22 cellular contexts compared by ENCODE assay signal in genomic region chr11:71068963-71069362, GRCh38.
DNase-seq lines count a peak whose midpoint lies in the region; ATAC-seq, FAIRE-seq and TF ChIP-seq lines count a peak whose summit lies in the region.
"Had no signal": no experiment of that assay in that cellular context is flagged by ENCODE, and none has a peak within 500 bp of the region (broad histone marks: within the 10 kb centered on the region; RNA-seq: fewer than 3 reads in every experiment).

No MANE protein-coding gene starts in this region.

- H3K79me1 ChIP-seq in H1 (ENCODE audit: low read depth, low read length), result peaks cover 2% of the 10 kb centered on the region; the same call in 1 of the 2 replicates

- H3K9me3 ChIP-seq in HepG2 (ENCODE audit: low read length) (no peaks in the 10 kb centered on the region), right lobe of liver (no peaks in the 10 kb centered on the region), GM12878 (replicated peaks; ENCODE audit: control insufficient read depth, insufficient read depth, low read length) (no peaks in the 10 kb centered on the region; the same call in 2 of the 3 replicates), H1 (ENCODE audit: insufficient read depth in 2 of 2, low read depth in 1 of 2, low read length in 1 of 2) (peaks cover 0 to 6% of the 10 kb centered on the region in 2 experiments; a peak in 1 of 4 replicates), aorta (ENCODE audit: control insufficient read depth, low read length) (no peaks in the 10 kb centered on the region)
- H3K9me3 ChIP-seq: A549, Caco-2 had no signal

- TF ChIP-seq CTCF in HepG2 (CRISPR knock-in tag; IDR thresholded peaks at IDR 0.05) (no peak), right lobe of liver (IDR thresholded peaks at IDR 0.05) (no peak), GM12878 (IDR thresholded peaks at IDR 0.05 in 2 of 3, conservative IDR thresholded peaks at IDR 0.05 in 1 of 3; ENCODE audit: control insufficient read depth in 2 of 3, extremely low read depth in 1 of 3, insufficient read depth in 1 of 3, low read depth in 3 of 3, low read length in 3 of 3) (no peak), H1 (IDR thresholded peaks at IDR 0.05; ENCODE audit: control extremely low read depth in 1 of 3, insufficient read depth in 1 of 3, low read depth in 1 of 3, low read length in 3 of 3) (no peak)

- H3K27ac ChIP-seq in HepG2 (ENCODE audit: extremely low read length, insufficient read depth, low read length) (no peak overlapping the region), right lobe of liver (no peak overlapping the region), GM12878 (ENCODE audit: control insufficient read depth, insufficient read depth) (no peak overlapping the region), H1 (ENCODE audit: low read depth, low read length) (no peak overlapping the region), aorta (ENCODE audit: low read depth in 1 of 2, low read length in 2 of 2) (no peak overlapping the region)
- H3K27ac ChIP-seq: 22Rv1; A549; BLaER1 treated with 17β-estradiol and CSF1 and Interleukin-3, amounts not matched to agents 10 nM and 100 nM; C4-2B had no signal

- no peak for ATAC-seq in HepG2
- no peak for ATAC-seq in right lobe of liver
- no peak for ATAC-seq in GM12878
- ATAC-seq in HG03432 (IDR thresholded peaks at IDR 0.05; ENCODE audit: unreplicated experiment), result no peak
- no peak for ATAC-seq in aorta (ENCODE audit: low FRiP score)
- ATAC-seq: A549; CD8-positive, alpha-beta T cell had no signal

- no peak overlapping the region for H3K4ac ChIP-seq in H1 (replicated peaks; ENCODE audit: insufficient read length, low read depth, low read length)

- TF ChIP-seq EP300 in HepG2 (IDR thresholded peaks at IDR 0.05; ENCODE audit: low read depth in 2 of 2, low read length in 2 of 2), result no peak
- no peak for TF ChIP-seq EP300 in HepG2 (CRISPR knock-in tag; IDR thresholded peaks at IDR 0.05; ENCODE audit: borderline replicate concordance)
- no peak for TF ChIP-seq EP300 in GM12878 (IDR thresholded peaks at IDR 0.05; ENCODE audit: borderline replicate concordance in 1 of 2, control insufficient read depth in 1 of 2, low read depth in 2 of 2, low read length in 2 of 2)
- TF ChIP-seq EP300 in H1 (IDR thresholded peaks at IDR 0.05; ENCODE audit: borderline replicate concordance in 1 of 2, low read depth in 2 of 2, low read length in 2 of 2), result no peak

- no peak for TF ChIP-seq POLR2A in HepG2 (IDR thresholded peaks at IDR 0.05; ENCODE audit: insufficient read depth in 1 of 2, low read depth in 2 of 2, low read length in 2 of 2)
- TF ChIP-seq POLR2A in right lobe of liver (IDR thresholded peaks at IDR 0.05), result no peak
- TF ChIP-seq POLR2A in GM12878 (IDR thresholded peaks at IDR 0.05; ENCODE audit: low read depth, low read length), result no peak
- TF ChIP-seq POLR2A in H1 (IDR thresholded peaks at IDR 0.05; ENCODE audit: control extremely low read depth in 1 of 2, low read depth in 2 of 2, low read length in 2 of 2), result no peak

- no peak overlapping the region for H2BK15ac ChIP-seq in H1 (ENCODE audit: low read length)

- POLR2A ChIA-PET in HepG2 (lab: Yijun Ruan, JAX), result no interaction called here
- POLR2A ChIA-PET in GM12878 (lab: Charles Lee), result no interaction called here
- POLR2A ChIA-PET in H1 (lab: Charles Lee; ENCODE audit: partially characterized antibody), result no interaction called here

- FAIRE-seq in HepG2 (lab: Jason Lieb, UNC) (no peak), GM12878 (lab: Jason Lieb, UNC) (no peak), H1 (lab: Jason Lieb, UNC) (no peak)
- FAIRE-seq: A549, D721Med, G401.6, GM12892, GM18507 had no signal

- intact Hi-C loops in HepG2 (cut with micrococcal nuclease; ENCODE audit: unreplicated experiment) (no loop called here), right lobe of liver (cut with DNase I) (no loop called here), GM12878 (cut with micrococcal nuclease; ENCODE audit: unreplicated experiment) (no loop called here), aorta (cut with DNase I) (no loop called here)

- H2AFZ ChIP-seq in HepG2 (ENCODE audit: low read length) (no peak overlapping the region), GM12878 (ENCODE audit: control insufficient read depth, low read depth, low read length) (no peak overlapping the region), H1 (ENCODE audit: low read length) (no peak overlapping the region)

- DNase-seq in HepG2 (ENCODE audit: low spot score), result no peak
- DNase-seq in right lobe of liver, result no peak
- DNase-seq in GM12878 (ENCODE audit: low read depth, low spot score), result no peak
- DNase-seq in H1 (ENCODE audit: low read depth in 1 of 2, low spot score in 2 of 2), result no peak
- DNase-seq in NCI-H1105 (lab: John Stamatoyannopoulos, UW), result no peak
- no peak for DNase-seq in aorta
- DNase-seq: AML-193; Caco-2; Calu3; CD4-positive, alpha-beta T cell; CD8-positive, alpha-beta T cell; DMS79 treated with DMSO at 0.1 percent for 48 hours; GF-D8 had no signal

- H3K79me2 ChIP-seq in HepG2 (ENCODE audit: insufficient read depth, low read length) (no peaks in the 10 kb centered on the region), GM12878 (ENCODE audit: control insufficient read depth, insufficient read depth, low read length) (no peaks in the 10 kb centered on the region), H1 (ENCODE audit: control insufficient read depth in 1 of 2, insufficient read depth in 2 of 2, low read length in 2 of 2) (peaks cover 5 to 14% of the 10 kb centered on the region in 2 experiments; a peak in 3 of 4 replicates)

- H3K36me3 ChIP-seq in HepG2 (replicated peaks in 1 of 2; ENCODE audit: control insufficient read depth in 1 of 2, insufficient read depth in 2 of 2, low read length in 2 of 2) (peaks cover 16 to 37% of the 10 kb centered on the region in 2 experiments; a peak in 4 of 5 replicates), right lobe of liver (peaks cover 0 to under 1% (median 0%) of the 10 kb centered on the region in 4 donors), GM12878 (ENCODE audit: control insufficient read depth in 2 of 2, insufficient read depth in 2 of 2, low read length in 1 of 2) (no peaks in the 10 kb centered on the region), H1 (ENCODE audit: control insufficient read depth in 2 of 4, insufficient read depth in 4 of 4, low read length in 3 of 4) (peaks cover 0 to 4% (median under 1%) of the 10 kb centered on the region in 4 experiments; a peak in 3 of 8 replicates), aorta (ENCODE audit: control insufficient read depth in 1 of 2, insufficient read depth in 2 of 2, low read length in 1 of 2) (no peaks in the 10 kb centered on the region)
- H3K36me3 ChIP-seq: BLaER1 treated with 17β-estradiol and CSF1 and Interleukin-3, amounts not matched to agents 10 nM and 100 nM had no signal

- H3K4me1 ChIP-seq in HepG2 (ENCODE audit: insufficient read depth, low read length) (no peaks in the 10 kb centered on the region), right lobe of liver (no peaks in the 10 kb centered on the region), GM12878 (ENCODE audit: control insufficient read depth, insufficient read depth, low read length) (no peaks in the 10 kb centered on the region), H1 (replicated peaks in 1 of 4; ENCODE audit: control insufficient read depth in 3 of 4, insufficient read depth in 4 of 4, low read length in 3 of 4) (no peaks in the 10 kb centered on the region; a peak in 2 of 7 replicates), aorta (ENCODE audit: control insufficient read depth in 1 of 2, insufficient read depth in 2 of 2, low read length in 2 of 2) (no peaks in the 10 kb centered on the region)
- H3K4me1 ChIP-seq: Caco-2 had no signal

- peak overlapping the region; percentile 95; the same call in 1 of the 2 replicates for H2AK5ac ChIP-seq in H1 (ENCODE audit: low read depth, low read length)

- H2BK5ac ChIP-seq in H1 (ENCODE audit: low read depth, low read length), result no peak overlapping the region; the same call in 1 of the 2 replicates

- H3K23me2 ChIP-seq in H1 (ENCODE audit: low read depth, low read length), result peaks cover 13% of the 10 kb centered on the region; the same call in 1 of the 2 replicates

- in situ Hi-C loops in HepG2 (cut with HindIII; ENCODE audit: extremely low pct_ligation_motif_present, low pct_unique_long_range_greater_than_20kb) (no loop called here), GM12878 (cut with MboI) (no loop called here)

- RAD21 ChIA-PET in GM12878 (lab: Charles Lee; ENCODE audit: unreplicated experiment), result no interaction called here

- H2BK20ac ChIP-seq in H1 (ENCODE audit: low read length), result no peak overlapping the region

- H3K27me3 ChIP-seq in HepG2 (ENCODE audit: control insufficient read depth in 1 of 2, insufficient read depth in 2 of 2, low read length in 2 of 2), result no peaks in the 10 kb centered on the region
- H3K27me3 ChIP-seq in right lobe of liver, result no peaks in the 10 kb centered on the region
- H3K27me3 ChIP-seq in GM12878 (replicated peaks in 1 of 2; ENCODE audit: control insufficient read depth in 2 of 2, insufficient read depth in 2 of 2, low read length in 1 of 2), result no peaks in the 10 kb centered on the region
- H3K27me3 ChIP-seq in H1 (replicated peaks in 1 of 4; ENCODE audit: control insufficient read depth in 3 of 4, extremely low read depth in 1 of 4, insufficient read depth in 3 of 4, low read length in 3 of 4), result no peaks in the 10 kb centered on the region
- H3K27me3 ChIP-seq in aorta (ENCODE audit: control insufficient read depth in 1 of 2, insufficient read depth in 2 of 2, low read length in 1 of 2), result peaks cover 0 to 1% of the 10 kb centered on the region in 2 donors
- H3K27me3 ChIP-seq: BLaER1 treated with 17β-estradiol and CSF1 and Interleukin-3, amounts not matched to agents 10 nM and 100 nM had no signal

- no peak overlapping the region for H3K18ac ChIP-seq in H1 (ENCODE audit: extremely low read depth, low read length)

- 97% methylated on average over 1 of the region's 1 CpG for WGBS in HepG2 (ENCODE audit: low lambda C conversion rate)
- WGBS in right lobe of liver (ENCODE audit: insufficient coverage, low coverage, low lambda C conversion rate, missing lambda C conversion rate), result 100% methylated on average over 1 of the region's 1 CpG
- 73% methylated on average over 1 of the region's 1 CpG for WGBS in GM12878 (ENCODE audit: insufficient coverage, insufficient replicate concordance, low lambda C conversion rate, missing lambda C conversion rate)
- 89% methylated on average over 1 of the region's 1 CpG; no CpG with 5 or more reads in 1 of the 2 experiments for WGBS in H1 (ENCODE audit: extremely low coverage in 1 of 2, insufficient coverage in 1 of 2, insufficient read length in 1 of 2, insufficient replicate concordance in 2 of 2, low coverage in 1 of 2, low lambda C conversion rate in 2 of 2, missing lambda C conversion rate in 1 of 2), 2 experiments
- 100% methylated on average over 1 of the region's 1 CpG for WGBS in aorta, 2 donors

- H2BK12ac ChIP-seq in H1 (ENCODE audit: low read depth, low read length), result no peak overlapping the region

- H3K14ac ChIP-seq in H1 (ENCODE audit: insufficient read length), result no peak overlapping the region

- CTCF ChIA-PET in HepG2 (lab: Yijun Ruan, JAX; ENCODE audit: low intra/inter-chr PET ratio, low total read pairs), result no interaction called here
- CTCF ChIA-PET in GM12878 (lab: Yijun Ruan, JAX), result no interaction called here
- CTCF ChIA-PET in H1 (lab: Charles Lee; ENCODE audit: partially characterized antibody), result no interaction called here

- H3K56ac ChIP-seq in H1 (replicated peaks; ENCODE audit: insufficient read length, low read depth, low read length), result no peak overlapping the region

- no peak overlapping the region for H3K9ac ChIP-seq in HepG2 (ENCODE audit: insufficient read depth, low read depth, low read length)
- no peak overlapping the region for H3K9ac ChIP-seq in GM12878 (ENCODE audit: control insufficient read depth, insufficient read depth, low read length)
- no peak overlapping the region; a peak in 1 of 7 replicates for H3K9ac ChIP-seq in H1 (replicated peaks in 1 of 4; ENCODE audit: extremely low read depth in 1 of 4, low read depth in 3 of 4, low read length in 3 of 4)
- H3K9ac ChIP-seq: BLaER1 treated with 17β-estradiol and CSF1 and Interleukin-3, amounts not matched to agents 10 nM and 100 nM had no signal

- H4K8ac ChIP-seq in H1 (ENCODE audit: extremely low read depth, insufficient read depth, low read length), result no peak overlapping the region

- H4K91ac ChIP-seq in H1 (replicated peaks; ENCODE audit: insufficient read length, low read length), result peak overlapping the region; percentile 30

- H2BK120ac ChIP-seq in H1 (replicated peaks; ENCODE audit: low read depth, low read length), result no peak overlapping the region

- H3K4me2 ChIP-seq in HepG2 (ENCODE audit: low read depth, low read length) (no peak overlapping the region), GM12878 (ENCODE audit: control insufficient read depth, insufficient read depth) (no peak overlapping the region), H1 (ENCODE audit: insufficient read depth in 1 of 2, low read depth in 2 of 2, low read length in 2 of 2) (no peak overlapping the region)
- H3K4me2 ChIP-seq: A549 had no signal

- H4K20me1 ChIP-seq in HepG2 (ENCODE audit: insufficient read depth, low read length) (peaks cover 6% of the 10 kb centered on the region; the same call in 1 of the 2 replicates), GM12878 (ENCODE audit: control insufficient read depth, insufficient read depth) (no peaks in the 10 kb centered on the region), H1 (replicated peaks in 1 of 2; ENCODE audit: control insufficient read depth in 1 of 2, insufficient read depth in 2 of 2, low read length in 2 of 2) (peaks cover 1 to 16% of the 10 kb centered on the region in 2 experiments)

- TF ChIP-seq RAD21 in HepG2 (CRISPR knock-in tag; IDR thresholded peaks at IDR 0.05) (no peak), GM12878 (IDR thresholded peaks at IDR 0.05; ENCODE audit: insufficient read depth, low read depth, low read length) (no peak), H1 (IDR thresholded peaks at IDR 0.05 in 1 of 2, conservative IDR thresholded peaks at IDR 0.05 in 1 of 2; ENCODE audit: low read depth in 2 of 2, low read length in 2 of 2) (no peak)

- SMC1A ChIA-PET in GM12878 (lab: Charles Lee; ENCODE audit: uncharacterized antibody, unreplicated experiment), result no interaction called here

- BruUV-seq in HepG2 (replicated peaks; lab: Mats Ljungman, UMichigan) (no TSS peak), GM12878 (replicated peaks; lab: Mats Ljungman, UMichigan) (no TSS peak)

- no peak overlapping the region for H3K23ac ChIP-seq in H1 (ENCODE audit: insufficient read length)

- no peak overlapping the region for H4K5ac ChIP-seq in H1 (ENCODE audit: insufficient read length, low read depth, low read length)

- no peak overlapping the region for H3K4me3 ChIP-seq in HepG2 (replicated peaks in 1 of 3; ENCODE audit: insufficient read depth in 1 of 3, low read depth in 2 of 3, low read length in 3 of 3)
- no peak overlapping the region for H3K4me3 ChIP-seq in right lobe of liver
- H3K4me3 ChIP-seq in GM12878, result no peak overlapping the region
- H3K4me3 ChIP-seq in H1 (ENCODE audit: extremely low read depth in 1 of 4, insufficient read depth in 2 of 4, low read depth in 3 of 4, low read length in 4 of 4), result no peak overlapping the region
- no peak overlapping the region for H3K4me3 ChIP-seq in aorta (ENCODE audit: low read length in 2 of 2)
- H3K4me3 ChIP-seq: A549; BLaER1 treated with 17β-estradiol and CSF1 and Interleukin-3, amounts not matched to agents 10 nM and 100 nM had no signal

Comparison
In these comparisons a context has a peak if more than half of its experiments do, and no peak if none do; other contexts are left out.
1. Of the 75 proteins assayed by ChIP-seq in both HepG2 and GM12878: peak only in HepG2: FOXK2; only in GM12878: NR2C2; in both: none; in neither: 72; mixed calls (peak in some experiments, not most) for 1.